8 cellular contexts compared by ENCODE assay signal in genomic region chr9:36328798-36329411, GRCh38.
DNase-seq lines count a peak whose midpoint lies in the region; ATAC-seq, FAIRE-seq and TF ChIP-seq lines count a peak whose summit lies in the region.

No MANE protein-coding gene starts in this region.

- peak overlapping the region; percentile 74 for H3K27ac Mint-ChIP-seq in activated T-cell treated with anti-CD3 and anti-CD28 coated beads, Interleukin-2, amount 50 U/mL, for 72 hours

- no peaks in the 10 kb centered on the region for H3K27me3 ChIP-seq in prostate gland (replicated peaks; ENCODE audit: insufficient read depth)

- 27% methylated on average over 9 of the region's 9 CpGs for WGBS in prostate gland

- intact Hi-C loops in prostate gland (cut with DNase I), result loop anchor here (2.0 to 5.0 kb wide), 2 partner anchors 72 to 140 kb away; partner anchors contain the start of gene GNE

- DNase-seq in D721Med (ENCODE audit: insufficient read length, low spot score) (peak; percentile 68), HCEC 1CT (peak; percentile 68), NCI-H526 treated with DMSO at 0.1 percent for 48 hours (lab: John Stamatoyannopoulos, UW) (peak; percentile 44), globus pallidus (ENCODE audit: low spot score) (peak; percentile 84), prostate gland (ENCODE audit: low spot score) (peak; percentile 78)
- peak; percentile 39 to 57 for DNase-seq in activated T-cell treated with anti-CD3 and anti-CD28 coated beads, Interleukin-2, amount 50 U/mL, for 72 hours

- H3K9me3 Mint-ChIP-seq in activated T-cell treated with anti-CD3 and anti-CD28 coated beads, Interleukin-2, amount 50 U/mL, for 72 hours, result no peaks in the 10 kb centered on the region

- no peak overlapping the region for H3K27ac ChIP-seq in prostate gland

- peak; percentile 69 for FAIRE-seq in D721Med (lab: Jason Lieb, UNC)

- no peaks in the 10 kb centered on the region for H3K36me3 ChIP-seq in prostate gland

- H3K4me1 ChIP-seq in prostate gland (replicated peaks), result no peaks in the 10 kb centered on the region

- no peak for TF ChIP-seq POLR2A in prostate gland (IDR thresholded peaks at IDR 0.05)

- peak; percentile 87 for TF ChIP-seq CTCF in D721Med (IDR thresholded peaks at IDR 0.05; ENCODE audit: insufficient read depth, missing control alignments)
- peak; percentile 78 to 95 (median 92) for TF ChIP-seq CTCF in prostate gland (IDR thresholded peaks at IDR 0.05)

- H3K9me3 ChIP-seq in prostate gland, result no peaks in the 10 kb centered on the region

- H3K4me3 ChIP-seq in prostate gland, result no peak overlapping the region

- H3K36me3 Mint-ChIP-seq in activated T-cell treated with anti-CD3 and anti-CD28 coated beads, Interleukin-2, amount 50 U/mL, for 72 hours (ENCODE audit: insufficient read depth in 2 of 2), result no peaks in the 10 kb centered on the region

- peak; percentile 47 to 50 for ATAC-seq in activated T-cell treated with anti-CD3 and anti-CD28 coated beads, Interleukin-2, amount 50 U/mL, for 72 hours (replicated peaks in 1 of 2)
- ATAC-seq in GM21825 (IDR thresholded peaks at IDR 0.05; ENCODE audit: unreplicated experiment) (no peak), HG02642 (IDR thresholded peaks at IDR 0.05; ENCODE audit: poor library complexity, unreplicated experiment) (no peak)

- no peaks in the 10 kb centered on the region for H3K4me1 Mint-ChIP-seq in activated T-cell treated with anti-CD3 and anti-CD28 coated beads, Interleukin-2, amount 50 U/mL, for 72 hours (ENCODE audit: low read depth)

- H3K4me3 Mint-ChIP-seq in activated T-cell treated with anti-CD3 and anti-CD28 coated beads, Interleukin-2, amount 50 U/mL, for 72 hours, result no peak overlapping the region

- no peaks in the 10 kb centered on the region for H3K27me3 Mint-ChIP-seq in activated T-cell treated with anti-CD3 and anti-CD28 coated beads, Interleukin-2, amount 50 U/mL, for 72 hours (ENCODE audit: low read depth)

Comparison
In these comparisons a context has a peak if more than half of its experiments do, and no peak if none do; other contexts are left out.
1. ATAC-seq: peak in activated T-cell treated with anti-CD3 and anti-CD28 coated beads, Interleukin-2, amount 50 U/mL, for 72 hours (2 of 2); none in GM21825 (single experiment) and HG02642 (single experiment).
2. Peak in every context shown above with its lines, with median percentiles within 50 percentile points of each other: DNase-seq.